ENCODE assay signal across 1 cellular context in the genomic region with DNA sequence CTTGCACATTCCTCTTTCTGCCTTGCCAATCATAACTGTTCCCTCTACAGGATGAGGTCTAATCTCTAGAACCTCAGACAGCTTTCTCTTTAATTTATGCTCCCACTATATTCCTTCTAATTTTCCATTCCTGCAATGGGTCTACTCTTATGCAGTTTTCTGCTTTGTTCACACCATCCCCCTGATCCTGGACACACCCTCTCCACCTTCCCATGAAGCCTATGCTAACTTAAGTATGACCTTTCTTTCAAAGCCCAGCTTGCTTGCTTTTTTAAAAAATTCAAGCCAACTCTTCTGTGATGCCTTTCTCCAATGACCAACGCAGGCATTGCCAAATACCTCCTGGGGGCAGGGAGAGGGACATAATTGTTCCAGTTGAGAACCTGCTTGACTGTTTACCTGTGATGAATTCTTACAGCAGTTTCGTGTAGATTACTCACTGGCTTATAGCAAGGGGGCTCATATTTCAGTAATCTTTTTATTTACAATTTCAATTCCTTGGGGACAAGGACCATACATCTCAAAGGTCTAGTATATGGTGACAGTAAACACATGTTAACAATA.
TF ChIP-seq lines count a peak whose summit lies in the region.

No MANE protein-coding gene starts in this region.

TF ChIP-seq in IMR-90, 13 proteins besides CTCF, POLR2A, EP300 and RAD21:
- TF ChIP-seq RCOR1 (IDR thresholded peaks at IDR 0.05; ENCODE audit: insufficient replicate concordance, low read length) (no peak), RFX5 (IDR thresholded peaks at IDR 0.05; ENCODE audit: low read depth, low read length) (no peak)
- TF ChIP-seq, protein P1, sequence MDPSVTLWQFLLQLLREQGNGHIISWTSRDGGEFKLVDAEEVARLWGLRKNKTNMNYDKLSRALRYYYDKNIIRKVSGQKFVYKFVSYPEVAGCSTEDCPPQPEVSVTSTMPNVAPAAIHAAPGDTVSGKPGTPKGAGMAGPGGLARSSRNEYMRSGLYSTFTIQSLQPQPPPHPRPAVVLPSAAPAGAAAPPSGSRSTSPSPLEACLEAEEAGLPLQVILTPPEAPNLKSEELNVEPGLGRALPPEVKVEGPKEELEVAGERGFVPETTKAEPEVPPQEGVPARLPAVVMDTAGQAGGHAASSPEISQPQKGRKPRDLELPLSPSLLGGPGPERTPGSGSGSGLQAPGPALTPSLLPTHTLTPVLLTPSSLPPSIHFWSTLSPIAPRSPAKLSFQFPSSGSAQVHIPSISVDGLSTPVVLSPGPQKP (IDR thresholded peaks at IDR 0.05; ENCODE audit: borderline replicate concordance, low read depth, low read length): no peak
